In the genomic region with DNA sequence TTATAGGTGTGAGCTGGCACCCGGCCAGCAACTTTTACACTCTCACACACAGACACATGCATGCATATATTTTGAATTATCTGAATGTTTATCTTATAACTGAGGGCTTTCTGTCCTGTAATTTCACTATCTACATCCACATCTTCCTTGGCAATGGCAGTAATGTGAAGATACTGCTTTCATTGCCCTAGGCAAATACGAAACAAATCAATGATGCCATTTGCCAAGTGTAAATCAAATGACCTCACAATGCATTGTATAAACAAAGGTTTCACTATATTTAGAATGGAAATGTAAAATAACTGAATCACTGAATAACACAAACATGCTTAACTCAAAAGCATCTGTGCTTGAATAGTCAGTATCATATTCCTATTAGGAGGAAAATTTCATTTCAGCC, we compare ENCODE assay signal across 20 cellular contexts.
"Had no signal": no experiment of that assay in that cellular context is flagged by ENCODE, and none has a peak within 500 bp of the region (broad histone marks: within the 10 kb centered on the region; RNA-seq: fewer than 3 reads in every experiment).

No MANE protein-coding gene starts in this region.

- H3K9me3 ChIP-seq: gastrocnemius medialis, left lung, sigmoid colon, stomach, testis had no signal

- H3K27me3 ChIP-seq: gastrocnemius medialis, left lung, sigmoid colon, stomach, testis had no signal

- H3K4me1 ChIP-seq: gastrocnemius medialis, left lung, stomach, testis had no signal

- H3K27ac ChIP-seq: epithelial cell of prostate, gastrocnemius medialis, left lung, sigmoid colon, stomach, testis had no signal

- DNase-seq: activated B cell treated with CpG ODN at 0.5 μM for 24 hours; activated CD4-positive, alpha-beta memory T cell treated with anti-CD3 and anti-CD28 coated beads for 36 hours; activated CD4-positive, alpha-beta T cell treated with anti-CD3 and anti-CD28 coated beads for 4 hours; activated naive CD4-positive, alpha-beta T cell; activated naive CD8-positive, alpha-beta T cell treated with anti-CD3 and anti-CD28 coated beads, Interleukin-2, amount 10 ng/mL, durations not matched to agents 7 days and 5 days; activated T-cell treated with anti-CD3 and anti-CD28 coated beads for 4 hours; amygdala; caudate nucleus; endodermal cell; gastrocnemius medialis; head of caudate nucleus; kidney; left lung; occipital lobe; sigmoid colon; stimulated activated CD4-positive, alpha-beta T cell treated with anti-CD3 and anti-CD28 coated beads, Interleukin-4, amount 100 ng/mL, for 24 hours; stomach; testis had no signal

- ATAC-seq: gastrocnemius medialis; left lung; stimulated activated effector memory CD8-positive, alpha-beta T cell treated with anti-CD3 and anti-CD28 coated beads, Interleukin-12 subunit alpha, Interleukin-12 subunit beta, amount 100 ng/mL, for 72 hours had no signal

- H3K4me3 ChIP-seq: gastrocnemius medialis, left lung, sigmoid colon, stomach, testis had no signal

- H3K36me3 ChIP-seq: gastrocnemius medialis, left lung, sigmoid colon, stomach had no signal
